1 cellular context compared by ENCODE assay signal in genomic region chr19:200203-200602, GRCh38.
TF ChIP-seq lines count a peak whose summit lies in the region.

No MANE protein-coding gene starts in this region.

TF ChIP-seq in K562, 482 proteins besides CTCF, POLR2A, EP300 and RAD21 (continued from another document):
- TF ChIP-seq MGA (IDR thresholded peaks at IDR 0.05) (peak; percentile 68), ZNF583 (CRISPR knock-in tag; IDR thresholded peaks at IDR 0.05) (peak; percentile 51; the same call in 1 of the 2 replicates)
